In genomic region chr5:69522035-69522434, GRCh38 we compare ENCODE assay signal across 1 cellular context.
TF ChIP-seq lines count a peak whose summit lies in the region.

No MANE protein-coding gene starts in this region.

TF ChIP-seq in HCT116, 20 proteins besides CTCF, POLR2A, EP300 and RAD21 (continued from another document):
- TF ChIP-seq ZBTB33 (IDR thresholded peaks at IDR 0.05; ENCODE audit: extremely low read depth, insufficient replicate concordance, low read length): no peak
- no peak for TF ChIP-seq YY1 (IDR thresholded peaks at IDR 0.05; ENCODE audit: extremely low read depth, insufficient replicate concordance, low read depth, low read length)
- no peak for TF ChIP-seq TCF7L2 (IDR thresholded peaks at IDR 0.05; ENCODE audit: borderline replicate concordance, extremely low read depth, insufficient read depth, insufficient read length)
- no peak for TF ChIP-seq SIN3A (IDR thresholded peaks at IDR 0.05; ENCODE audit: low read depth)
- TF ChIP-seq EGR1 (IDR thresholded peaks at IDR 0.05; ENCODE audit: low read depth): no peak
TF ChIP-seq in HCT116: peak in this region for 0.
